1 cellular context compared by ENCODE assay signal in genomic region chr12:68809190-68810026, GRCh38.
TF ChIP-seq lines count a peak whose summit lies in the region.

No MANE protein-coding gene starts in this region.

TF ChIP-seq in HEK293, 187 proteins besides CTCF, POLR2A, EP300 and RAD21 (continued from another document):
- TF ChIP-seq, protein P1, sequence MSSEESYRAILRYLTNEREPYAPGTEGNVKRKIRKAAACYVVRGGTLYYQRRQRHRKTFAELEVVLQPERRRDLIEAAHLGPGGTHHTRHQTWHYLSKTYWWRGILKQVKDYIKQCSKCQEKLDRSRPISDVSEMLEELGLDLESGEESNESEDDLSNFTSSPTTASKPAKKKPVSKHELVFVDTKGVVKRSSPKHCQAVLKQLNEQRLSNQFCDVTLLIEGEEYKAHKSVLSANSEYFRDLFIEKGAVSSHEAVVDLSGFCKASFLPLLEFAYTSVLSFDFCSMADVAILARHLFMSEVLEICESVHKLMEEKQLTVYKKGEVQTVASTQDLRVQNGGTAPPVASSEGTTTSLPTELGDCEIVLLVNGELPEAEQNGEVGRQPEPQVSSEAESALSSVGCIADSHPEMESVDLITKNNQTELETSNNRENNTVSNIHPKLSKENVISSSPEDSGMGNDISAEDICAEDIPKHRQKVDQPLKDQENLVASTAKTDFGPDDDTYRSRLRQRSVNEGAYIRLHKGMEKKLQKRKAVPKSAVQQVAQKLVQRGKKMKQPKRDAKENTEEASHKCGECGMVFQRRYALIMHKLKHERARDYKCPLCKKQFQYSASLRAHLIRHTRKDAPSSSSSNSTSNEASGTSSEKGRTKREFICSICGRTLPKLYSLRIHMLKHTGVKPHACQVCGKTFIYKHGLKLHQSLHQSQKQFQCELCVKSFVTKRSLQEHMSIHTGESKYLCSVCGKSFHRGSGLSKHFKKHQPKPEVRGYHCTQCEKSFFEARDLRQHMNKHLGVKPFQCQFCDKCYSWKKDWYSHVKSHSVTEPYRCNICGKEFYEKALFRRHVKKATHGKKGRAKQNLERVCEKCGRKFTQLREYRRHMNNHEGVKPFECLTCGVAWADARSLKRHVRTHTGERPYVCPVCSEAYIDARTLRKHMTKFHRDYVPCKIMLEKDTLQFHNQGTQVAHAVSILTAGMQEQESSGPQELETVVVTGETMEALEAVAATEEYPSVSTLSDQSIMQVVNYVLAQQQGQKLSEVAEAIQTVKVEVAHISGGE (tag by site-specific recombination; conservative IDR thresholded peaks at IDR 0.05; ENCODE audit: low read depth) = 0 out of 2 replicates have a peak, but pooled peaks have one; percentile 4
- TF ChIP-seq ZBTB8A (tag by site-specific recombination; IDR thresholded peaks at IDR 0.05) = 0 out of 2 replicates have a peak, but pooled peaks have one; percentile 23
TF ChIP-seq in HEK293: peak in this region for 5.
